ENCODE assay signal across 1 cellular context in genomic region chr2:201642579-201643215, GRCh38.
A peak's percentile ranks its signal among the peaks of the same experiment; 100 is the strongest.
TF ChIP-seq lines count a peak whose summit lies in the region.

No MANE protein-coding gene starts in this region.

TF ChIP-seq in HepG2, 621 proteins besides CTCF, POLR2A, EP300 and RAD21 (continued from another document and continues in another):
- TF ChIP-seq ZNF609 (CRISPR knock-in tag; IDR thresholded peaks at IDR 0.05; ENCODE audit: borderline replicate concordance) (no peak), ZNF484 (CRISPR knock-in tag; IDR thresholded peaks at IDR 0.05; ENCODE audit: borderline replicate concordance, low read depth) (no peak), MXD1 (CRISPR knock-in tag; IDR thresholded peaks at IDR 0.05) (peak; percentile 94), SNRNP70 (IDR thresholded peaks at IDR 0.05; ENCODE audit: low read depth, low read length) (no peak), RXRB (CRISPR knock-in tag; IDR thresholded peaks at IDR 0.05; ENCODE audit: borderline replicate concordance) (peak; percentile 13; the same call in 1 of the 2 replicates), TARDBP (CRISPR knock-in tag; IDR thresholded peaks at IDR 0.05) (peak; percentile 87), ZBTB14 (CRISPR knock-in tag; IDR thresholded peaks at IDR 0.05) (peak; percentile 86), SP4 (CRISPR knock-in tag; IDR thresholded peaks at IDR 0.05) (peak; percentile 56), HNF4A (CRISPR knock-in tag; IDR thresholded peaks at IDR 0.05) (peak; percentile 4; the same call in 1 of the 2 replicates), ARNTL (CRISPR knock-in tag; IDR thresholded peaks at IDR 0.05) (peak; percentile 33; the same call in 1 of the 2 replicates), NCOA2 (CRISPR knock-in tag; IDR thresholded peaks at IDR 0.05) (no peak), ZBTB20 (CRISPR knock-in tag; IDR thresholded peaks at IDR 0.05; ENCODE audit: borderline replicate concordance, low read depth) (peak; percentile 65; the same call in 1 of the 2 replicates), RNF2 (conservative IDR thresholded peaks at IDR 0.05; ENCODE audit: low read depth) (peak; percentile 67; the same call in 1 of the 2 replicates), PRDM10 (CRISPR knock-in tag; IDR thresholded peaks at IDR 0.05; ENCODE audit: low read depth) (0 out of 2 replicates have a peak, but pooled peaks have one; percentile 15), SNAPC4 (CRISPR knock-in tag; IDR thresholded peaks at IDR 0.05) (peak; percentile 85), ARID5B (CRISPR knock-in tag; IDR thresholded peaks at IDR 0.05) (no peak), ZFP36 (IDR thresholded peaks at IDR 0.05; ENCODE audit: borderline replicate concordance, low read depth, low read length, partially characterized antibody) (no peak), ZNF572 (CRISPR knock-in tag; IDR thresholded peaks at IDR 0.05) (peak; percentile 34; the same call in 1 of the 2 replicates), KMT2A (CRISPR knock-in tag; IDR thresholded peaks at IDR 0.05) (peak; percentile 94; the same call in 1 of the 2 replicates), RFX3 (CRISPR knock-in tag; IDR thresholded peaks at IDR 0.05) (peak; percentile 42; the same call in 1 of the 2 replicates), CBFB (CRISPR knock-in tag; IDR thresholded peaks at IDR 0.05) (peak; percentile 73; the same call in 1 of the 2 replicates), ZNF20 (CRISPR knock-in tag; IDR thresholded peaks at IDR 0.05) (peak; percentile 65; the same call in 1 of the 2 replicates), SRY (CRISPR knock-in tag; IDR thresholded peaks at IDR 0.05) (0 out of 2 replicates have a peak, but pooled peaks have one; percentile 13), HOXA5 (CRISPR knock-in tag; IDR thresholded peaks at IDR 0.05) (peak; percentile 73), BCL6 (CRISPR knock-in tag; IDR thresholded peaks at IDR 0.05) (peak; percentile 6), ZNF549 (CRISPR knock-in tag; IDR thresholded peaks at IDR 0.05) (no peak), ZNF839 (CRISPR knock-in tag; IDR thresholded peaks at IDR 0.05; ENCODE audit: borderline replicate concordance) (no peak), ARNT2 (CRISPR knock-in tag; IDR thresholded peaks at IDR 0.05; ENCODE audit: low read depth) (peak; percentile 76), ZNF580 (CRISPR knock-in tag; IDR thresholded peaks at IDR 0.05; ENCODE audit: borderline replicate concordance, low read depth) (peak; percentile 59; the same call in 1 of the 2 replicates), ZGPAT (CRISPR knock-in tag; IDR thresholded peaks at IDR 0.05) (peak; percentile 65; the same call in 1 of the 2 replicates), STAT5B (CRISPR knock-in tag; IDR thresholded peaks at IDR 0.05) (0 out of 2 replicates have a peak, but pooled peaks have one; percentile 36), ZNF136 (CRISPR knock-in tag; IDR thresholded peaks at IDR 0.05; ENCODE audit: low read depth) (no peak), ARNT (IDR thresholded peaks at IDR 0.05) (no peak), ZNF792 (CRISPR knock-in tag; IDR thresholded peaks at IDR 0.05) (peak; percentile 72; the same call in 1 of the 2 replicates), ZFY (CRISPR knock-in tag; IDR thresholded peaks at IDR 0.05) (peak; percentile 93), HDAC1 (CRISPR knock-in tag; IDR thresholded peaks at IDR 0.05) (peak; percentile 80), THYN1 (CRISPR knock-in tag; IDR thresholded peaks at IDR 0.05; ENCODE audit: borderline replicate concordance, low read depth) (peak; percentile 73; the same call in 1 of the 2 replicates), CAMTA2 (CRISPR knock-in tag; IDR thresholded peaks at IDR 0.05; ENCODE audit: borderline replicate concordance) (peak; percentile 44; the same call in 1 of the 2 replicates), ZNF879 (CRISPR knock-in tag; IDR thresholded peaks at IDR 0.05) (0 out of 2 replicates have a peak, but pooled peaks have one; percentile 78), JUN (CRISPR knock-in tag; IDR thresholded peaks at IDR 0.05) (peak; percentile 31; the same call in 1 of the 2 replicates)
